29 cellular contexts compared by ENCODE assay signal in genomic region chr20:63486300-63486855, GRCh38. TPM values are rescaled to one million over a fixed set of nuclear protein-coding genes. Genes with fewer than 3 reads are reported as not detected.
"Had no signal": no experiment of that assay in that cellular context is flagged by ENCODE, and none has a peak within 500 bp of the region (broad histone marks: within the 10 kb centered on the region; RNA-seq: fewer than 3 reads in every experiment).

No MANE protein-coding gene starts in this region.

- H3K27ac Mint-ChIP-seq: activated CD4-positive, alpha-beta memory T cell treated with anti-CD3 and anti-CD28 coated beads, Interleukin-2, amount 10 ng/mL, durations not matched to agents 7 days and 5 days; activated naive CD4-positive, alpha-beta T cell treated with anti-CD3 and anti-CD28 coated beads for 36 hours; activated naive CD8-positive, alpha-beta T cell; activated T-helper 17 cell treated with anti-CD3 and anti-CD28 coated beads, Interleukin-2, amount 50 U/mL, for 72 hours; T-cell had no signal

- H3K27ac ChIP-seq: brain microvascular endothelial cell, cardiac muscle cell had no signal

- H3K27me3 ChIP-seq: cardiac muscle cell, MG63 had no signal

- ATAC-seq: activated T-helper 17 cell treated with anti-CD3 and anti-CD28 coated beads, Interleukin-2, amount 50 U/mL, for 72 hours; T-cell had no signal

- H3K9me3 Mint-ChIP-seq: activated CD4-positive, alpha-beta memory T cell treated with anti-CD3 and anti-CD28 coated beads, Interleukin-2, amount 10 ng/mL, durations not matched to agents 7 days and 5 days; activated naive CD4-positive, alpha-beta T cell treated with anti-CD3 and anti-CD28 coated beads for 36 hours; activated T-helper 17 cell treated with anti-CD3 and anti-CD28 coated beads, Interleukin-2, amount 50 U/mL, for 72 hours; T-cell had no signal

- H3K36me3 ChIP-seq: brain microvascular endothelial cell, MG63 had no signal

- H3K4me3 Mint-ChIP-seq: activated CD4-positive, alpha-beta memory T cell treated with anti-CD3 and anti-CD28 coated beads, Interleukin-2, amount 10 ng/mL, durations not matched to agents 7 days and 5 days; activated naive CD4-positive, alpha-beta T cell treated with anti-CD3 and anti-CD28 coated beads for 36 hours; activated naive CD8-positive, alpha-beta T cell; activated T-helper 17 cell treated with anti-CD3 and anti-CD28 coated beads, Interleukin-2, amount 50 U/mL, for 72 hours; T-cell had no signal

- H3K9me3 ChIP-seq: MG63 had no signal

- H3K4me3 ChIP-seq: cardiac muscle cell, MG63 had no signal

- DNase-seq: activated CD4-positive, alpha-beta memory T cell treated with anti-CD3 and anti-CD28 coated beads, Interleukin-2, amount 10 ng/mL, durations not matched to agents 7 days and 5 days; activated CD4-positive, alpha-beta T cell treated with anti-CD3 and anti-CD28 coated beads, Interleukin-2, amount 50 U/mL, for 1 hour; activated CD4-positive, CD25-positive, alpha-beta regulatory T cell; activated gamma-delta T cell; activated naive CD4-positive, alpha-beta T cell treated with anti-CD3 and anti-CD28 coated beads for 36 hours; activated T-cell treated with anti-CD3 and anti-CD28 coated beads for 4 hours; activated T-cell treated with anti-CD3 and anti-CD28 coated beads, Interleukin-2, amount 50 U/mL, for 48 hours; amygdala; brain microvascular endothelial cell; cerebellar nuclear complex; MG63; MV-4-11; NCI-H1092 treated with DMSO at 0.1 percent for 48 hours; NCI-H1417 treated with DMSO at 0.1 percent for 48 hours; NCI-H187 treated with DMSO at 0.1 percent for 48 hours; NCI-H2081 treated with DMSO at 0.1 percent for 48 hours; NCI-H345; NCI-H510A; NCI-H526 treated with DMSO at 0.1 percent for 48 hours; NCI-H82; SIG-M5; T-cell; T-helper 2 cell; T1000 had no signal

- H3K36me3 Mint-ChIP-seq: activated naive CD8-positive, alpha-beta T cell; T-cell had no signal

- H3K4me1 Mint-ChIP-seq: activated CD4-positive, alpha-beta memory T cell treated with anti-CD3 and anti-CD28 coated beads, Interleukin-2, amount 10 ng/mL, durations not matched to agents 7 days and 5 days had no signal

RNA-seq across cellular contexts. Expression of gene KCNQ2, which starts 13.9 kb away (rescaled TPM):
- total RNA-seq: activated CD4-positive, alpha-beta memory T cell treated with anti-CD3 and anti-CD28 coated beads, Interleukin-2, amount 10 ng/mL, durations not matched to agents 7 days and 5 days; activated CD8-positive, alpha-beta memory T cell treated with anti-CD3 and anti-CD28 coated beads for 36 hours; activated naive CD4-positive, alpha-beta T cell treated with anti-CD3 and anti-CD28 coated beads for 36 hours; OCI-LY7 had no signal

RNA-seq across cellular contexts. Expression of gene PTK6, which starts 50.8 kb away (rescaled TPM):
- total RNA-seq: cardiac muscle cell had no signal
